Comparison of ENCODE assay signal across 13 cellular contexts in the genomic region with DNA sequence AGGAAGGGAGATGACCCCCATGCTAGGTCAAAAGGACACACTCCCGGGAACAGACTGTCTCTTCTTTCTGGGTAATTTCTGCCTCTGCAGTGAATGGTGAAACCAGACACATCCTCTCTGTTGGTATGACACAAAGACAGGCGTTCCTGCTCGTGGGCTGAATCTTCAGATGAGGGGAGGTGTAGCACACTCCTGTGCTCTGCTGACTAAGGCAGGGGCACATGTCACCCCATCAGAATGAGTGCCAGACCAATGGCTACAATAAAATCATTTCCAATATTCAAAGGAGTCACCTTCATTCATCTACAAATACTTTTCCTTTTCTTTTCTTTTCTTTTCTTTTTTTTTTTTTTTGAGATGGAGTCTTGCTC. TPM values are rescaled to one million over a fixed set of nuclear protein-coding genes. Genes with fewer than 3 reads are reported as not detected.
"Had no signal": no experiment of that assay in that cellular context is flagged by ENCODE, and none has a peak within 500 bp of the region (broad histone marks: within the 10 kb centered on the region; RNA-seq: fewer than 3 reads in every experiment).

No MANE protein-coding gene starts in this region.

RNA-seq across cellular contexts. Expression of a gene that starts 24.2 kb away (rescaled TPM):
- total RNA-seq: stomach, subcutaneous adipose tissue, temporal lobe, thoracic aorta, thyroid gland, tibial nerve, transverse colon, upper lobe of left lung, upper lobe of right lung, ureter, urinary bladder, uterus, vagina had no signal
